Comparison of ENCODE assay signal across 19 cellular contexts in genomic region chr4:63607186-63607872, GRCh38.
DNase-seq lines count a peak whose midpoint lies in the region; ATAC-seq and TF ChIP-seq lines count a peak whose summit lies in the region.
"Had no signal": no experiment of that assay in that cellular context is flagged by ENCODE, and none has a peak within 500 bp of the region (broad histone marks: within the 10 kb centered on the region; RNA-seq: fewer than 3 reads in every experiment).

No MANE protein-coding gene starts in this region.

- no peak overlapping the region for H3K4me3 ChIP-seq in right lobe of liver

- H3K27me3 ChIP-seq in right lobe of liver, result no peaks in the 10 kb centered on the region
- H3K27me3 ChIP-seq: BE2C had no signal

- TF ChIP-seq CTCF in right lobe of liver (IDR thresholded peaks at IDR 0.05), result no peak

- intact Hi-C loops in right lobe of liver (cut with DNase I), result no loop called here

- no peaks in the 10 kb centered on the region for H3K4me1 ChIP-seq in right lobe of liver
- H3K4me1 ChIP-seq: BE2C, Caco-2 had no signal

- H3K27ac ChIP-seq in right lobe of liver, result no peak overlapping the region

- TF ChIP-seq POLR2A in right lobe of liver (IDR thresholded peaks at IDR 0.05), result no peak

- H3K36me3 ChIP-seq in right lobe of liver, result no peaks in the 10 kb centered on the region
- H3K36me3 ChIP-seq: BE2C had no signal

- DNase-seq in NCI-H2171 treated with DMSO at 0.1 percent for 48 hours (lab: John Stamatoyannopoulos, UW) (peak; percentile 10), NCI-H2171 (lab: John Stamatoyannopoulos, UW) (no peak), NCI-H1092 treated with DMSO at 0.1 percent for 48 hours (lab: John Stamatoyannopoulos, UW) (peak; percentile 55), NCI-H69 (lab: John Stamatoyannopoulos, UW) (peak; percentile 89), Kasumi-1 (lab: John Stamatoyannopoulos, UW) (no peak), right lobe of liver (no peak)
- DNase-seq: BE2C; Caco-2; CD4-positive, CD25-positive, alpha-beta regulatory T cell; DMS79 treated with DMSO at 0.1 percent for 48 hours; HCEC 1CT; MM.1S; NCI-H1105; NCI-H1694 treated with DMSO at 0.1 percent for 48 hours; NCI-H524 treated with DMSO at 0.1 percent for 48 hours; Right ventricle myocardium superior; SK-N-SH; T-cell had no signal

- 68% methylated on average over 6 of the region's 9 CpGs for WGBS in right lobe of liver (ENCODE audit: insufficient coverage, low coverage, low lambda C conversion rate, missing lambda C conversion rate)

- ATAC-seq in GM19023 (IDR thresholded peaks at IDR 0.05; ENCODE audit: unreplicated experiment), result no peak
- ATAC-seq in right lobe of liver, result no peak
- ATAC-seq: T-cell had no signal

- H3K9me3 ChIP-seq in right lobe of liver, result no peaks in the 10 kb centered on the region
- H3K9me3 ChIP-seq: BE2C, Caco-2, SK-N-SH had no signal

Comparison
In these comparisons a context has a peak if more than half of its experiments do, and no peak if none do; other contexts are left out.
1. DNase-seq: peak in NCI-H2171 treated with DMSO at 0.1 percent for 48 hours (single experiment), NCI-H1092 treated with DMSO at 0.1 percent for 48 hours (single experiment) and NCI-H69 (single experiment); none in NCI-H2171 (single experiment), Kasumi-1 (0 of 2) and right lobe of liver (0 of 3).